Comparison of ENCODE assay signal across 8 cellular contexts in the genomic region with DNA sequence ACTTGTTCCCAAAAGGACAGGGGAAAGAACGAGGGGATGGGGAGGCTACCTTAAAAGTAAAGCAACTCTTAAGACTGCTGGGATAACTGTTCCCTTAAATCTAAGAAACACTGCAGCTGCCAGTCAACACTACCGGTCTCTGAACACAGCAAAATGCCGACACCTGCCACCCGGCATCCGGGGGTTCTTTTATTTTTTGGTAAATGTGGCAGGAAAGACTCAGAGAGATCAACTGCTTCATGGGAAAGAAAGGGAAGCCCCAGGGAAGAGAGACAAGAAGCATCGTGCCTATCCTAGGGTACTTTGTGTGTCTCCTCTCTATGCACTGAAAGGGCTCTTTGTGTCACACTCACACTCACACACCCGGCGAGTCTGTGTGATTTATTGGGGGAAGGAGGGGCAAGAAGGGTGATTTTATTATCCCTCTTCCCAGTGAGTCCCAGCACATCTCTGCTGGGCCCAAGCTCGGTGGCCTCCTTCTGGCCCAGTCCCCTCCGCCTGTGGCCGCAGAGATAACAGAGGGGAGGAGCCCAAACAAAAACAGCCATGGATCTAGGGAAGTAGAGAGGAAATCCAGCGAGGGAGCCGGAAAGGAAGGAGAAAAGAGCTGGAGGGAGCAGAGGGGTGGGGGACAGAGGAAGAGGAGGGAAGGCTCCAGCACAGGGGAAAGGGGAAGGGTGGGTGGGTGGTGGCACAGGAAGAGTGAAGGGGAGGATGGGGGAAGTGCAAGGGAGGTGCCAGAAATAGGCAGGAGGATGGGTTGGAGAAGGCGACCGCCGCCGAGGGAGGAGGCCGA. TPM values are rescaled to one million over a fixed set of nuclear protein-coding genes. Genes with fewer than 3 reads are reported as not detected.
DNase-seq lines count a peak whose midpoint lies in the region; ATAC-seq and TF ChIP-seq lines count a peak whose summit lies in the region.

No MANE protein-coding gene starts in this region.

- H3K9ac ChIP-seq in liver (ENCODE audit: low read depth in 1 of 2, low read length in 2 of 2): peak overlapping the region in 1 of 2 donors; percentile 58
- H3K9ac ChIP-seq in subcutaneous abdominal adipose tissue (ENCODE audit: low read length in 5 of 5): peak overlapping the region; percentile 52 to 78 (median 59)

- H3K4me1 Mint-ChIP-seq in HFFc6 (ENCODE audit: low read depth) (peaks cover 44% of the 10 kb centered on the region), T-helper 17 cell (peaks cover 49% of the 10 kb centered on the region)

- H3K27me3 Mint-ChIP-seq in HFFc6 (ENCODE audit: insufficient read depth) (no peaks in the 10 kb centered on the region; the same call in 1 of the 2 replicates), T-helper 17 cell (no peaks in the 10 kb centered on the region)

- TF ChIP-seq RAD21 in liver (IDR thresholded peaks at IDR 0.05): peak in 1 of 2 donors; percentile 42

- H3K9me3 ChIP-seq in T-helper 17 cell (ENCODE audit: control insufficient read depth, low read length, poor library complexity, severe bottlenecking): no peaks in the 10 kb centered on the region
- no peaks in the 10 kb centered on the region for H3K9me3 ChIP-seq in liver (ENCODE audit: control insufficient read depth in 4 of 4, low read length in 3 of 4)
- H3K9me3 ChIP-seq in subcutaneous abdominal adipose tissue (ENCODE audit: control insufficient read depth in 5 of 5, low read length in 5 of 5): no peaks in the 10 kb centered on the region

- H3K27ac ChIP-seq in liver (ENCODE audit: low read depth in 1 of 2, low read length in 2 of 2) (peak overlapping the region; percentile 54 to 59), subcutaneous abdominal adipose tissue (ENCODE audit: low read depth, low read length) (peak overlapping the region; percentile 72)

- ATAC-seq in T-helper 17 cell (no peak), GM21381 (IDR thresholded peaks at IDR 0.05; ENCODE audit: unreplicated experiment) (no peak), GM18858 (IDR thresholded peaks at IDR 0.05; ENCODE audit: unreplicated experiment) (no peak)

- 8% methylated on average over 18 of the region's 18 CpGs for WGBS in liver

- H3K36me3 Mint-ChIP-seq in HFFc6 (ENCODE audit: low read depth) (no peaks in the 10 kb centered on the region), T-helper 17 cell (ENCODE audit: low read depth) (peaks cover 9% of the 10 kb centered on the region)

- H3K27ac Mint-ChIP-seq in HFFc6: peak overlapping the region; percentile 68
- H3K27ac Mint-ChIP-seq in T-helper 17 cell: peak overlapping the region; percentile 94

- no peaks in the 10 kb centered on the region for H3K9me3 Mint-ChIP-seq in HFFc6

- H3K4me1 ChIP-seq in liver (ENCODE audit: control insufficient read depth in 4 of 4, insufficient read depth in 4 of 4, low read length in 3 of 4): peaks cover 6 to 16% (median 12%) of the 10 kb centered on the region in 4 donors
- H3K4me1 ChIP-seq in subcutaneous abdominal adipose tissue (ENCODE audit: control insufficient read depth in 5 of 5, insufficient read depth in 5 of 5, low read length in 5 of 5): peaks cover 2 to 63% (median 44%) of the 10 kb centered on the region in 5 donors

- DNase-seq in CMK (ENCODE audit: low read depth): peak; percentile 40
- peak; percentile 19 for DNase-seq in HFFc6
- DNase-seq in T-helper 17 cell: no peak
- peak; percentile 60 for DNase-seq in ecto neural progenitor cell (ENCODE audit: low spot score)

- H3K4me3 ChIP-seq in liver (ENCODE audit: low read depth in 1 of 3, low read length in 3 of 3): peak overlapping the region; percentile 16 to 82 (median 17)
- H3K4me3 ChIP-seq in subcutaneous abdominal adipose tissue (ENCODE audit: low read depth in 1 of 5, low read length in 5 of 5): peak overlapping the region; percentile 66 to 92 (median 82)

- no peaks in the 10 kb centered on the region for H3K36me3 ChIP-seq in liver (ENCODE audit: control insufficient read depth in 4 of 4, insufficient read depth in 3 of 4, low read depth in 1 of 4, low read length in 3 of 4)
- no peaks in the 10 kb centered on the region for H3K36me3 ChIP-seq in subcutaneous abdominal adipose tissue (ENCODE audit: control insufficient read depth in 5 of 5, insufficient read depth in 5 of 5, low read length in 5 of 5)

- H3K27me3 ChIP-seq in liver (ENCODE audit: control insufficient read depth in 4 of 4, insufficient read depth in 4 of 4, low read length in 3 of 4) (peaks cover 0 to 9% (median 1%) of the 10 kb centered on the region in 4 donors), subcutaneous abdominal adipose tissue (ENCODE audit: control insufficient read depth in 5 of 5, insufficient read depth in 4 of 5, low read length in 5 of 5) (no peaks in the 10 kb centered on the region)

- H3K4me3 Mint-ChIP-seq in HFFc6 (peak overlapping the region; percentile 92), T-helper 17 cell (peak overlapping the region; percentile 98)

- TF ChIP-seq CTCF in HFFc6 (IDR thresholded peaks at IDR 0.05): no peak
- TF ChIP-seq CTCF in liver (IDR thresholded peaks at IDR 0.05; ENCODE audit: low read depth, low read length, missing input control): no peak

TF ChIP-seq in liver, 16 proteins besides CTCF, POLR2A, EP300 and RAD21:
- TF ChIP-seq HNF4A (conservative IDR thresholded peaks at IDR 0.05) (no peak), GABPA (IDR thresholded peaks at IDR 0.05 in 1 of 2, conservative IDR thresholded peaks at IDR 0.05 in 1 of 2) (no peak), YY1 (IDR thresholded peaks at IDR 0.05) (no peak), NR2F2 (IDR thresholded peaks at IDR 0.05) (no peak), EGR1 (IDR thresholded peaks at IDR 0.05; ENCODE audit: low read depth in 2 of 2) (no peak), RXRA (IDR thresholded peaks at IDR 0.05) (no peak), FOXA2 (IDR thresholded peaks at IDR 0.05) (no peak), SP1 (IDR thresholded peaks at IDR 0.05) (no peak), FOXA1 (IDR thresholded peaks at IDR 0.05) (no peak), JUND (IDR thresholded peaks at IDR 0.05) (no peak), HNF4G (IDR thresholded peaks at IDR 0.05) (no peak), TAF1 (conservative IDR thresholded peaks at IDR 0.05) (no peak)
- TF ChIP-seq, protein P1, sequence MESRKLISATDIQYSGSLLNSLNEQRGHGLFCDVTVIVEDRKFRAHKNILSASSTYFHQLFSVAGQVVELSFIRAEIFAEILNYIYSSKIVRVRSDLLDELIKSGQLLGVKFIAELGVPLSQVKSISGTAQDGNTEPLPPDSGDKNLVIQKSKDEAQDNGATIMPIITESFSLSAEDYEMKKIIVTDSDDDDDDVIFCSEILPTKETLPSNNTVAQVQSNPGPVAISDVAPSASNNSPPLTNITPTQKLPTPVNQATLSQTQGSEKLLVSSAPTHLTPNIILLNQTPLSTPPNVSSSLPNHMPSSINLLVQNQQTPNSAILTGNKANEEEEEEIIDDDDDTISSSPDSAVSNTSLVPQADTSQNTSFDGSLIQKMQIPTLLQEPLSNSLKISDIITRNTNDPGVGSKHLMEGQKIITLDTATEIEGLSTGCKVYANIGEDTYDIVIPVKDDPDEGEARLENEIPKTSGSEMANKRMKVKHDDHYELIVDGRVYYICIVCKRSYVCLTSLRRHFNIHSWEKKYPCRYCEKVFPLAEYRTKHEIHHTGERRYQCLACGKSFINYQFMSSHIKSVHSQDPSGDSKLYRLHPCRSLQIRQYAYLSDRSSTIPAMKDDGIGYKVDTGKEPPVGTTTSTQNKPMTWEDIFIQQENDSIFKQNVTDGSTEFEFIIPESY (IDR thresholded peaks at IDR 0.05): no peak
- TF ChIP-seq, protein P2, sequence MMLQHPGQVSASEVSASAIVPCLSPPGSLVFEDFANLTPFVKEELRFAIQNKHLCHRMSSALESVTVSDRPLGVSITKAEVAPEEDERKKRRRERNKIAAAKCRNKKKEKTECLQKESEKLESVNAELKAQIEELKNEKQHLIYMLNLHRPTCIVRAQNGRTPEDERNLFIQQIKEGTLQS (IDR thresholded peaks at IDR 0.05): no peak
- TF ChIP-seq, protein P3, sequence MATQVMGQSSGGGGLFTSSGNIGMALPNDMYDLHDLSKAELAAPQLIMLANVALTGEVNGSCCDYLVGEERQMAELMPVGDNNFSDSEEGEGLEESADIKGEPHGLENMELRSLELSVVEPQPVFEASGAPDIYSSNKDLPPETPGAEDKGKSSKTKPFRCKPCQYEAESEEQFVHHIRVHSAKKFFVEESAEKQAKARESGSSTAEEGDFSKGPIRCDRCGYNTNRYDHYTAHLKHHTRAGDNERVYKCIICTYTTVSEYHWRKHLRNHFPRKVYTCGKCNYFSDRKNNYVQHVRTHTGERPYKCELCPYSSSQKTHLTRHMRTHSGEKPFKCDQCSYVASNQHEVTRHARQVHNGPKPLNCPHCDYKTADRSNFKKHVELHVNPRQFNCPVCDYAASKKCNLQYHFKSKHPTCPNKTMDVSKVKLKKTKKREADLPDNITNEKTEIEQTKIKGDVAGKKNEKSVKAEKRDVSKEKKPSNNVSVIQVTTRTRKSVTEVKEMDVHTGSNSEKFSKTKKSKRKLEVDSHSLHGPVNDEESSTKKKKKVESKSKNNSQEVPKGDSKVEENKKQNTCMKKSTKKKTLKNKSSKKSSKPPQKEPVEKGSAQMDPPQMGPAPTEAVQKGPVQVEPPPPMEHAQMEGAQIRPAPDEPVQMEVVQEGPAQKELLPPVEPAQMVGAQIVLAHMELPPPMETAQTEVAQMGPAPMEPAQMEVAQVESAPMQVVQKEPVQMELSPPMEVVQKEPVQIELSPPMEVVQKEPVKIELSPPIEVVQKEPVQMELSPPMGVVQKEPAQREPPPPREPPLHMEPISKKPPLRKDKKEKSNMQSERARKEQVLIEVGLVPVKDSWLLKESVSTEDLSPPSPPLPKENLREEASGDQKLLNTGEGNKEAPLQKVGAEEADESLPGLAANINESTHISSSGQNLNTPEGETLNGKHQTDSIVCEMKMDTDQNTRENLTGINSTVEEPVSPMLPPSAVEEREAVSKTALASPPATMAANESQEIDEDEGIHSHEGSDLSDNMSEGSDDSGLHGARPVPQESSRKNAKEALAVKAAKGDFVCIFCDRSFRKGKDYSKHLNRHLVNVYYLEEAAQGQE (IDR thresholded peaks at IDR 0.05): no peak
- TF ChIP-seq, protein P4, sequence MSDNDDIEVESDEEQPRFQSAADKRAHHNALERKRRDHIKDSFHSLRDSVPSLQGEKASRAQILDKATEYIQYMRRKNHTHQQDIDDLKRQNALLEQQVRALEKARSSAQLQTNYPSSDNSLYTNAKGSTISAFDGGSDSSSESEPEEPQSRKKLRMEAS (IDR thresholded peaks at IDR 0.05): no peak

RNA-seq across cellular contexts. Expression of a gene that starts 1.3 kb away (rescaled TPM):
- total RNA-seq in HFFc6 (2021; fragmentation: NEBNext Ultra II Directional; extraction: Animal tissue kit (Norgen Biotek cat#: 25700)): 10 to 100 TPM; 41.5 to 59.9 (median 49.7) TPM
- total RNA-seq in T-helper 17 cell: 100 to 1,000 TPM; 455 to 472 TPM
- 10 to 100 TPM; 12.3 to 27.0 TPM for total RNA-seq in liver
- 10 to 100 TPM; 11.2 to 28.3 TPM for polyA plus RNA-seq in liver

Comparison
In these comparisons a context has a peak if more than half of its experiments do, and no peak if none do; other contexts are left out.
1. DNase-seq: peak in CMK (single experiment), HFFc6 (single experiment) and ecto neural progenitor cell (single experiment); none in T-helper 17 cell (0 of 3).
2. RNA of a gene that starts 1.3 kb away (total RNA-seq): 455 to 472 TPM in T-helper 17 cell; 41.5 to 59.9 TPM in HFFc6 and 12.3 to 27.0 TPM in liver; every median in the first group is over 4 times any median in the second.